Comparison of ENCODE assay signal across 9 cellular contexts in the genomic region with DNA sequence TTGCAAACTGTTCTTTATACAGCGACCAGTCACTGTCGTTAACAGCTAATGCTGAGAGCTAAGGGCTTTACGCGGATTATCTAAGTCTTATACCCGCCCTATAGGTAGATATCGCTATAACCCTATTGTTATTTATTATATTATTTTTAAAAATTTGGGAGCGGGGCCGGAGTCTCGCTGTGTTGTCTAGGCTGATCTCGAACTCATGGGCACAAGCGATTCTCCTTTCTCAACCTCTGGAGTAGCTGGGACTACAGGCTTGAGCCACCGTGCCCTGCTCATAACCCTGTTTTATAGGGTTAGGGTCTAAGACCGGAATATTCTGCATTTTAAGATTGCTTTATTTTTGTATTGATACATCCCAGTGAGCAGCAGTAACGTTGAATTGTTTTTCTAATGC. TPM values are rescaled to one million over a fixed set of nuclear protein-coding genes. Genes with fewer than 3 reads are reported as not detected.
DNase-seq lines count a peak whose midpoint lies in the region; ATAC-seq, FAIRE-seq and TF ChIP-seq lines count a peak whose summit lies in the region.
"Had no signal": no experiment of that assay in that cellular context is flagged by ENCODE, and none has a peak within 500 bp of the region (broad histone marks: within the 10 kb centered on the region; RNA-seq: fewer than 3 reads in every experiment).

No MANE protein-coding gene starts in this region.

- TF ChIP-seq RAD21 in SK-N-SH (IDR thresholded peaks at IDR 0.05; ENCODE audit: low read length), result no peak

- H3K9me3 Mint-ChIP-seq in activated T-helper 2 cell treated with anti-CD3 and anti-CD28 coated beads, Interferon-gamma antibody, Interleukin-2, Interleukin-4, amounts not matched to agents 10 μg/mL and 5 μg/mL and 100 μg/mL, durations not matched to agents 14 hours and 24 hours and 36 hours, result peaks cover 10% of the 10 kb centered on the region

- dilution Hi-C loops in keratinocyte (cut with MboI; ENCODE audit: extremely low pct_ligation_motif_present, low sequenced_read_pairs), result no loop called here

- peak overlapping the region; percentile 98 for H3K9ac ChIP-seq in SK-N-SH
- peak overlapping the region; percentile 87 for H3K9ac ChIP-seq in keratinocyte (ENCODE audit: control insufficient read depth, extremely low read depth, insufficient read depth, low read length)
- peak overlapping the region; percentile 48 to 98 (median 87) for H3K9ac ChIP-seq in subcutaneous abdominal adipose tissue (ENCODE audit: low read length in 5 of 5)

- H3K4me1 Mint-ChIP-seq in activated T-helper 2 cell treated with anti-CD3 and anti-CD28 coated beads, Interferon-gamma antibody, Interleukin-2, Interleukin-4, amounts not matched to agents 10 μg/mL and 5 μg/mL and 100 μg/mL, durations not matched to agents 14 hours and 24 hours and 36 hours (ENCODE audit: low read depth), result peaks cover 17% of the 10 kb centered on the region

- H2AFZ ChIP-seq in SK-N-SH (ENCODE audit: low read depth), result peak overlapping the region; percentile 99
- H2AFZ ChIP-seq in keratinocyte (ENCODE audit: control insufficient read depth, low read length), result no peak overlapping the region

- H3K27me3 ChIP-seq in SK-N-SH (ENCODE audit: insufficient read depth) (no peaks in the 10 kb centered on the region), keratinocyte (ENCODE audit: control insufficient read depth, extremely low read depth, insufficient read depth, low read length) (no peaks in the 10 kb centered on the region), subcutaneous abdominal adipose tissue (ENCODE audit: control insufficient read depth in 5 of 5, insufficient read depth in 4 of 5, low read length in 5 of 5) (no peaks in the 10 kb centered on the region)

- no peak for FAIRE-seq in keratinocyte (lab: Jason Lieb, UNC)
- FAIRE-seq: A204.1 had no signal

- H3K9me1 ChIP-seq in keratinocyte (ENCODE audit: control insufficient read depth, extremely low read depth, insufficient read depth, low read length), result no peaks in the 10 kb centered on the region

- no peaks in the 10 kb centered on the region for H3K27me3 Mint-ChIP-seq in activated T-helper 2 cell treated with anti-CD3 and anti-CD28 coated beads, Interferon-gamma antibody, Interleukin-2, Interleukin-4, amounts not matched to agents 10 μg/mL and 5 μg/mL and 100 μg/mL, durations not matched to agents 14 hours and 24 hours and 36 hours (ENCODE audit: low read depth)

- no peak for DNase-seq in SK-N-SH
- no peak for DNase-seq in activated T-helper 2 cell treated with anti-CD3 and anti-CD28 coated beads, Interferon-gamma antibody, Interleukin-2, Interleukin-4, amounts not matched to agents 10 μg/mL and 5 μg/mL and 100 μg/mL, durations not matched to agents 14 hours and 24 hours and 36 hours (ENCODE audit: low spot score)
- DNase-seq in keratinocyte (ENCODE audit: low read depth, low spot score), result no peak
- no peak for DNase-seq in AG20443 (ENCODE audit: low spot score)
- no peak for DNase-seq in germinal center (ENCODE audit: low spot score)
- no peak for DNase-seq in NOMO-1 (lab: John Stamatoyannopoulos, UW; ENCODE audit: unreplicated experiment in 2 of 2)

- peaks cover 35% of the 10 kb centered on the region for H3K36me3 Mint-ChIP-seq in activated T-helper 2 cell treated with anti-CD3 and anti-CD28 coated beads, Interferon-gamma antibody, Interleukin-2, Interleukin-4, amounts not matched to agents 10 μg/mL and 5 μg/mL and 100 μg/mL, durations not matched to agents 14 hours and 24 hours and 36 hours (ENCODE audit: low read depth)

- H3K4me2 ChIP-seq in SK-N-SH (peak overlapping the region; percentile 97), keratinocyte (ENCODE audit: control insufficient read depth, extremely low read depth, insufficient read depth, low read depth, low read length) (peak overlapping the region; percentile 81)

- H4K20me1 ChIP-seq in SK-N-SH (ENCODE audit: insufficient read depth) (peaks cover 5% of the 10 kb centered on the region; the same call in 1 of the 2 replicates), keratinocyte (ENCODE audit: control insufficient read depth, extremely low read depth, insufficient read depth, low read length) (no peaks in the 10 kb centered on the region)

- peaks cover 7% of the 10 kb centered on the region for H3F3A ChIP-seq in SK-N-SH (replicated peaks; ENCODE audit: insufficient read depth)

- H3K36me3 ChIP-seq in SK-N-SH (replicated peaks in 1 of 2; ENCODE audit: control insufficient read depth in 1 of 2, insufficient read depth in 2 of 2, low read length in 1 of 2), result peaks cover 6 to 13% of the 10 kb centered on the region in 2 experiments
- H3K36me3 ChIP-seq in keratinocyte (ENCODE audit: control insufficient read depth in 2 of 2, extremely low read depth in 1 of 2, insufficient read depth in 2 of 2, low read length in 2 of 2), result peaks cover 3 to 15% of the 10 kb centered on the region in 2 experiments
- H3K36me3 ChIP-seq in subcutaneous abdominal adipose tissue (ENCODE audit: control insufficient read depth in 5 of 5, insufficient read depth in 5 of 5, low read length in 5 of 5), result peaks cover 0 to 9% (median 8%) of the 10 kb centered on the region in 5 donors

- CTCF ChIA-PET in SK-N-SH (lab: Yijun Ruan, JAX), result interaction anchor here (0.6 to 3.7 kb wide), 7 partner anchors 18 to 109 kb away, joined by 3 to 18 read pairs (median 4); partner anchors contain the start of genes DBNDD1 and DEF8

- POLR2A ChIA-PET in SK-N-SH (lab: Yijun Ruan, JAX), result interaction anchor here (1.0 to 2.7 kb wide), 4 partner anchors 32 to 63 kb away, joined by 3 to 24 read pairs (median 5); partner anchors contain the start of gene TUBB3

- H3K27ac Mint-ChIP-seq in activated T-helper 2 cell treated with anti-CD3 and anti-CD28 coated beads, Interferon-gamma antibody, Interleukin-2, Interleukin-4, amounts not matched to agents 10 μg/mL and 5 μg/mL and 100 μg/mL, durations not matched to agents 14 hours and 24 hours and 36 hours, result peak overlapping the region; percentile 96

- 9% methylated on average over 14 of the region's 14 CpGs for WGBS in SK-N-SH (ENCODE audit: low lambda C conversion rate)

- no peaks in the 10 kb centered on the region for H3K9me2 ChIP-seq in SK-N-SH

- TF ChIP-seq EP300 in SK-N-SH (IDR thresholded peaks at IDR 0.05; ENCODE audit: borderline replicate concordance in 1 of 2, low read depth in 1 of 2, low read length in 1 of 2), result no peak

- peak overlapping the region; percentile 95 for H3K4me3 Mint-ChIP-seq in activated T-helper 2 cell treated with anti-CD3 and anti-CD28 coated beads, Interferon-gamma antibody, Interleukin-2, Interleukin-4, amounts not matched to agents 10 μg/mL and 5 μg/mL and 100 μg/mL, durations not matched to agents 14 hours and 24 hours and 36 hours (ENCODE audit: low read depth)

- no peak for TF ChIP-seq CTCF in SK-N-SH (IDR thresholded peaks at IDR 0.05)
- no peak for TF ChIP-seq CTCF in keratinocyte (optimal IDR thresholded peaks at IDR 0.05 in 1 of 3, IDR thresholded peaks at IDR 0.05 in 1 of 3, conservative IDR thresholded peaks at IDR 0.05 in 1 of 3; ENCODE audit: extremely low read depth in 1 of 3, insufficient read depth in 2 of 3, low read length in 3 of 3)

- H3K4me3 ChIP-seq in SK-N-SH (ENCODE audit: low read depth in 2 of 2, low read length in 1 of 2) (peak overlapping the region; percentile 76 to 100), keratinocyte (ENCODE audit: control insufficient read depth in 2 of 3, extremely low read depth in 1 of 3, insufficient read depth in 2 of 3, low read depth in 1 of 3, low read length in 3 of 3) (peak overlapping the region; percentile 54 to 91 (median 85)), subcutaneous abdominal adipose tissue (ENCODE audit: low read depth in 1 of 5, low read length in 5 of 5) (peak overlapping the region; percentile 88 to 96 (median 89))

- no peak for ATAC-seq in SK-N-SH treated with all-trans-retinoic acid at 6 μM for 48 hours

- H3K27ac ChIP-seq in SK-N-SH (ENCODE audit: low read depth in 2 of 2, low read length in 1 of 2) (peak overlapping the region; percentile 73 to 94; a peak in 3 of 4 replicates), keratinocyte (ENCODE audit: control insufficient read depth, insufficient read depth, low read length) (peak overlapping the region; percentile 82), subcutaneous abdominal adipose tissue (ENCODE audit: low read depth, low read length) (peak overlapping the region; percentile 79)

- intact Hi-C loops in activated T-helper 2 cell treated with anti-CD3 and anti-CD28 coated beads, Interferon-gamma antibody, Interleukin-2, Interleukin-4, amounts not matched to agents 10 μg/mL and 5 μg/mL and 100 μg/mL, durations not matched to agents 14 hours and 24 hours and 36 hours (cut with micrococcal nuclease), result loop anchor here (5.0 kb wide), 1 partner anchor 271 kb away; the partner anchor contains the start of gene SPATA2L

- peaks cover 78% of the 10 kb centered on the region for H3K79me2 ChIP-seq in SK-N-SH (ENCODE audit: insufficient read depth)
- peaks cover 53% of the 10 kb centered on the region for H3K79me2 ChIP-seq in keratinocyte (ENCODE audit: control insufficient read depth, insufficient read depth, low read length)

- no peaks in the 10 kb centered on the region for H3K9me3 ChIP-seq in SK-N-SH
- peaks cover 2% of the 10 kb centered on the region for H3K9me3 ChIP-seq in keratinocyte (ENCODE audit: control insufficient read depth, low read depth, low read length)
- H3K9me3 ChIP-seq in subcutaneous abdominal adipose tissue (ENCODE audit: control insufficient read depth in 5 of 5, low read length in 5 of 5), result peaks cover 0 to 3% (median 0%) of the 10 kb centered on the region in 5 donors

- H3K4me1 ChIP-seq in SK-N-SH (ENCODE audit: control insufficient read depth in 1 of 2, insufficient read depth in 2 of 2, low read depth in 1 of 2, low read length in 1 of 2) (peaks cover 7 to 23% of the 10 kb centered on the region in 2 experiments; a peak in 3 of 4 replicates), keratinocyte (ENCODE audit: control insufficient read depth, extremely low read depth, insufficient read depth, low read length) (peaks cover 18% of the 10 kb centered on the region), subcutaneous abdominal adipose tissue (ENCODE audit: control insufficient read depth in 5 of 5, insufficient read depth in 5 of 5, low read length in 5 of 5) (peaks cover 5 to 36% (median 27%) of the 10 kb centered on the region in 5 donors)

RNA-seq across cellular contexts. Expression of gene DEF8, which starts 24.7 kb away (rescaled TPM):
- polyA plus RNA-seq in SK-N-SH (2012; rRNA removed) (112 and 119 TPM in 2 replicates), keratinocyte (74.2 to 115 TPM (median 86.4 TPM) in 3 replicates)
- polyA plus RNA-seq in SK-N-SH (2012; cell fraction: cytosol; rRNA removed), result 64.2 and 86.4 TPM in 2 replicates
- polyA plus RNA-seq in SK-N-SH (2012; cell fraction: nucleus; rRNA removed), result 254 and 369 TPM in 2 replicates
- 31.5 and 42.3 TPM in 2 replicates for total RNA-seq in activated T-helper 2 cell treated with anti-CD3 and anti-CD28 coated beads, Interferon-gamma antibody, Interleukin-2, Interleukin-4, amounts not matched to agents 10 μg/mL and 5 μg/mL and 100 μg/mL, durations not matched to agents 14 hours and 24 hours and 36 hours
- polyA plus RNA-seq in keratinocyte (2011; ENCODE audit: low read depth), result 57.3 TPM
- 58.4 and 103 TPM in 2 replicates for polyA plus RNA-seq in keratinocyte (2011; cell fraction: cytosol; rRNA removed)
- polyA plus RNA-seq in keratinocyte (2011; cell fraction: nucleus; rRNA removed), result 162 and 165 TPM in 2 replicates
- polyA plus RNA-seq in keratinocyte (2012; ENCODE audit: low replicate concordance), result 47.8 and 84.1 TPM in 2 replicates
- 90.7 to 97.3 TPM (median 90.8 TPM) in 3 replicates for polyA minus RNA-seq in keratinocyte
- 69.4 TPM for polyA minus RNA-seq in keratinocyte (2011; cell fraction: cytosol; rRNA and poly(A)+ RNA removed)
- polyA minus RNA-seq in keratinocyte (2011; cell fraction: nucleus; rRNA and poly(A)+ RNA removed), result 46.8 and 54.3 TPM in 2 replicates

RNA-seq across cellular contexts. Expression of gene DBNDD1, which starts 46.0 kb away (rescaled TPM):
- polyA plus RNA-seq in SK-N-SH (2012; rRNA removed), result 23.5 and 27.9 TPM in 2 replicates
- polyA plus RNA-seq in SK-N-SH (2012; cell fraction: cytosol; rRNA removed), result 13.3 and 20.7 TPM in 2 replicates
- 15.3 and 19.4 TPM in 2 replicates for polyA plus RNA-seq in SK-N-SH (2012; cell fraction: nucleus; rRNA removed)
- total RNA-seq in activated T-helper 2 cell treated with anti-CD3 and anti-CD28 coated beads, Interferon-gamma antibody, Interleukin-2, Interleukin-4, amounts not matched to agents 10 μg/mL and 5 μg/mL and 100 μg/mL, durations not matched to agents 14 hours and 24 hours and 36 hours, result 0.43 and 0.69 TPM in 2 replicates
- polyA plus RNA-seq in keratinocyte, result 1.7 to 4.2 TPM (median 4.1 TPM) in 3 replicates
- polyA plus RNA-seq in keratinocyte (2011; ENCODE audit: low read depth), result 1.8 TPM
- 6.7 and 9.7 TPM in 2 replicates for polyA plus RNA-seq in keratinocyte (2011; cell fraction: cytosol; rRNA removed)
- polyA plus RNA-seq in keratinocyte (2011; cell fraction: nucleus; rRNA removed), result 3.6 and 4.1 TPM in 2 replicates
- 4.0 and 8.3 TPM in 2 replicates for polyA plus RNA-seq in keratinocyte (2012; ENCODE audit: low replicate concordance)
- polyA minus RNA-seq in keratinocyte, result 3.3 to 4.2 TPM (median 3.7 TPM) in 3 replicates
- 10.0 TPM for polyA minus RNA-seq in keratinocyte (2011; cell fraction: cytosol; rRNA and poly(A)+ RNA removed)
- polyA minus RNA-seq in keratinocyte (2011; cell fraction: nucleus; rRNA and poly(A)+ RNA removed), result 2.4 and 2.8 TPM in 2 replicates

RNA-seq across cellular contexts. Expression of gene TUBB3, which starts 50.1 kb away (rescaled TPM):
- polyA plus RNA-seq in SK-N-SH (2012; rRNA removed) (375 and 428 TPM in 2 replicates), keratinocyte (29.2 to 54.2 TPM (median 34.0 TPM) in 3 replicates)
- polyA plus RNA-seq in SK-N-SH (2012; cell fraction: cytosol; rRNA removed), result 199 and 310 TPM in 2 replicates
- polyA plus RNA-seq in SK-N-SH (2012; cell fraction: nucleus; rRNA removed), result 384 TPM in 2 replicates
- total RNA-seq in activated T-helper 2 cell treated with anti-CD3 and anti-CD28 coated beads, Interferon-gamma antibody, Interleukin-2, Interleukin-4, amounts not matched to agents 10 μg/mL and 5 μg/mL and 100 μg/mL, durations not matched to agents 14 hours and 24 hours and 36 hours, result 2.9 and 3.7 TPM in 2 replicates
- polyA plus RNA-seq in keratinocyte (2011; ENCODE audit: low read depth), result 12.0 TPM
- 43.9 and 88.8 TPM in 2 replicates for polyA plus RNA-seq in keratinocyte (2011; cell fraction: cytosol; rRNA removed)
- polyA plus RNA-seq in keratinocyte (2011; cell fraction: nucleus; rRNA removed), result 53.8 and 69.2 TPM in 2 replicates
- polyA plus RNA-seq in keratinocyte (2012; ENCODE audit: low replicate concordance), result 28.0 and 84.9 TPM in 2 replicates
- 41.8 to 174 TPM (median 49.2 TPM) in 3 replicates for polyA minus RNA-seq in keratinocyte
- 125 TPM for polyA minus RNA-seq in keratinocyte (2011; cell fraction: cytosol; rRNA and poly(A)+ RNA removed)
- 61.3 and 72.0 TPM in 2 replicates for polyA minus RNA-seq in keratinocyte (2011; cell fraction: nucleus; rRNA and poly(A)+ RNA removed)

RNA-seq across cellular contexts. Expression of gene MC1R, which starts 54.6 kb away (rescaled TPM):
- polyA plus RNA-seq in SK-N-SH (2012; rRNA removed), result 11.1 and 12.7 TPM in 2 replicates
- polyA plus RNA-seq in SK-N-SH (2012; cell fraction: cytosol; rRNA removed), result 2.7 and 4.6 TPM in 2 replicates
- 35.2 and 44.1 TPM in 2 replicates for polyA plus RNA-seq in SK-N-SH (2012; cell fraction: nucleus; rRNA removed)
- total RNA-seq in activated T-helper 2 cell treated with anti-CD3 and anti-CD28 coated beads, Interferon-gamma antibody, Interleukin-2, Interleukin-4, amounts not matched to agents 10 μg/mL and 5 μg/mL and 100 μg/mL, durations not matched to agents 14 hours and 24 hours and 36 hours, result 5.8 and 6.2 TPM in 2 replicates
- polyA plus RNA-seq in keratinocyte, result 1.1 to 1.9 TPM (median 1.1 TPM) in 3 replicates
- polyA plus RNA-seq in keratinocyte (2011; ENCODE audit: low read depth), result 0.99 TPM
- polyA plus RNA-seq in keratinocyte (2011; cell fraction: cytosol; rRNA removed), result 0.23 and 0.61 TPM in 2 replicates
- 8.9 TPM in 2 replicates for polyA plus RNA-seq in keratinocyte (2011; cell fraction: nucleus; rRNA removed)
- polyA plus RNA-seq in keratinocyte (2012; ENCODE audit: low replicate concordance), result 0.88 and 1.8 TPM in 2 replicates
- 1.2 to 3.1 TPM (median 2.1 TPM) in 3 replicates for polyA minus RNA-seq in keratinocyte
- 2.1 TPM for polyA minus RNA-seq in keratinocyte (2011; cell fraction: cytosol; rRNA and poly(A)+ RNA removed)
- 3.3 and 4.3 TPM in 2 replicates for polyA minus RNA-seq in keratinocyte (2011; cell fraction: nucleus; rRNA and poly(A)+ RNA removed)
